16 cellular contexts compared by ENCODE assay signal in the genomic region with DNA sequence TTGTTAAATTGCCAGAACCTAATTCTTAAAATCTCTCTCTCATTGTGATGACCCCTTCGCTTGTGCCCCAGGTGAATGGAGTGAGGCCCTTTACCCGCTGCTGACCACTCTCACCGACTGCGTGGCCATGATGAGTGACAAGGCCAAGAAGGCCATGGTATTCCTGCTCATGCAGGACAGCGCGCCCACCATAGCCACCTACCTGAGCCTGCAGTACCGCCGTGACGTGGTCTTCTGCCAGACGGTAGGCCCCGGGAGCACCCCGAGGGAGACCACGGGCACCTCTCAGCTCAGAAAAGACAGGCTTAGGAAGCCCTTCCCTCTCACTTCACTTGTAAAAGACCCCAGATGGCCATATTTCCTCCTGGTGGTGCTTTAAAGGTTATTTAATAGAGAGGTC.
"Had no signal": no experiment of that assay in that cellular context is flagged by ENCODE, and none has a peak within 500 bp of the region (broad histone marks: within the 10 kb centered on the region; RNA-seq: fewer than 3 reads in every experiment).

No MANE protein-coding gene starts in this region.

- H3K4me1 ChIP-seq: breast epithelium, prostate gland, suprapubic skin had no signal

- H3K27me3 Mint-ChIP-seq: activated CD4-positive, alpha-beta memory T cell treated with anti-CD3 and anti-CD28 coated beads for 36 hours; stimulated activated naive CD8-positive, alpha-beta T cell treated with anti-CD3 and anti-CD28 coated beads, Interleukin-15, Interleukin-2, amounts not matched to agents 100 ng/mL and 50 ng/mL, for 24 hours had no signal

- H3K9me3 Mint-ChIP-seq: activated CD4-positive, alpha-beta memory T cell treated with anti-CD3 and anti-CD28 coated beads for 36 hours; mesothelial cell of epicardium; stimulated activated naive CD8-positive, alpha-beta T cell treated with anti-CD3 and anti-CD28 coated beads, Interleukin-15, Interleukin-2, amounts not matched to agents 100 ng/mL and 50 ng/mL, for 24 hours; T-helper 1 cell treated with Interleukin-12 subunit alpha and Interleukin-12 subunit beta and Interleukin-4 antibody, amounts not matched to agents 30 μg/mL and 1 μg/mL, for 36 hours had no signal

- H3K27ac ChIP-seq: breast epithelium, prostate gland, suprapubic skin, vagina had no signal

- H3K27ac Mint-ChIP-seq: activated CD4-positive, alpha-beta memory T cell treated with anti-CD3 and anti-CD28 coated beads for 36 hours; mesothelial cell of epicardium; stimulated activated naive CD8-positive, alpha-beta T cell treated with anti-CD3 and anti-CD28 coated beads, Interleukin-15, Interleukin-2, amounts not matched to agents 100 ng/mL and 50 ng/mL, for 24 hours had no signal

- H3K9me3 ChIP-seq: adrenal gland, breast epithelium, prostate gland, suprapubic skin, vagina had no signal

- H3K4me3 ChIP-seq: adrenal gland, breast epithelium, prostate gland, suprapubic skin, vagina had no signal

- DNase-seq: activated CD4-positive, alpha-beta memory T cell treated with anti-CD3 and anti-CD28 coated beads for 36 hours; activated naive CD4-positive, alpha-beta T cell; activated T-cell treated with anti-CD3 and anti-CD28 coated beads, Interleukin-2, amount 50 U/mL, for 48 hours; adrenal gland; dermis blood vessel endothelial cell; hippocampal formation; right cardiac atrium; stimulated activated CD4-positive, alpha-beta T cell treated with anti-CD3 and anti-CD28 coated beads, Interleukin-2, amount 100 ng/mL, for 24 hours; trophoblast cell had no signal

- H3K27me3 ChIP-seq: adrenal gland, breast epithelium, suprapubic skin, vagina had no signal

- ATAC-seq: right cardiac atrium had no signal

- H3K4me3 Mint-ChIP-seq: activated CD4-positive, alpha-beta memory T cell treated with anti-CD3 and anti-CD28 coated beads for 36 hours; mesothelial cell of epicardium; stimulated activated naive CD8-positive, alpha-beta T cell treated with anti-CD3 and anti-CD28 coated beads, Interleukin-15, Interleukin-2, amounts not matched to agents 100 ng/mL and 50 ng/mL, for 24 hours; T-helper 1 cell treated with Interleukin-12 subunit alpha and Interleukin-12 subunit beta and Interleukin-4 antibody, amounts not matched to agents 30 μg/mL and 1 μg/mL, for 36 hours had no signal
